ENCODE assay signal across 23 cellular contexts in the genomic region with DNA sequence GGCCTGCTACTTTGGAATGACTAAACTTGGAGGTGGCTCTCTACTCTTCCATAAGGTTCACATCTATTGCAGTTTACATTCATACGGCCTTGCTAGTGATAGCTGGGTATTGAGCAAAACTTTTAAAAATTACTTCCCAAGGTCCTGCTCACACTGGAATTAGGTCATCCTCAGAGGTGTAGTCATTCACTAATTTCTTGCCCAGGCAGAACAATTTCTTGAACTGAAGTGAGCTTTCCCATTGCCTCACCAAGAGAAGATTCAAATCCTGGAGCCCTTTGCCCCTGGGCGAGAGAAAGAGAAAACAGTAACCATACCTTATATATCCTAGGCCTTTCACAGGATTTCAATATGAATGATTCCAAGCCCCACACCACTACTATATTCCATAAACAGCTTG.
"Had no signal": no experiment of that assay in that cellular context is flagged by ENCODE, and none has a peak within 500 bp of the region (broad histone marks: within the 10 kb centered on the region; RNA-seq: fewer than 3 reads in every experiment).

No MANE protein-coding gene starts in this region.

- H3K4me1 ChIP-seq: esophagus muscularis mucosa, pancreas, right lobe of liver, suprapubic skin, thyroid gland, vagina had no signal

- H3K27ac Mint-ChIP-seq: effector memory CD8-positive, alpha-beta T cell; naive thymus-derived CD4-positive, alpha-beta T cell; stimulated activated naive CD8-positive, alpha-beta T cell treated with anti-CD3 and anti-CD28 coated beads, Interleukin-15, amount 100 ng/mL, for 72 hours had no signal

- H3K4me1 Mint-ChIP-seq: naive thymus-derived CD4-positive, alpha-beta T cell; stimulated activated naive CD8-positive, alpha-beta T cell treated with anti-CD3 and anti-CD28 coated beads, Interleukin-15, amount 100 ng/mL, for 72 hours had no signal

- FAIRE-seq: keratinocyte, pancreas, small intestine had no signal

- H3K36me3 Mint-ChIP-seq: naive thymus-derived CD4-positive, alpha-beta T cell had no signal

- ATAC-seq: effector memory CD8-positive, alpha-beta T cell; left lobe of liver; naive thymus-derived CD4-positive, alpha-beta T cell; pancreas; right lobe of liver; stimulated activated naive CD8-positive, alpha-beta T cell treated with anti-CD3 and anti-CD28 coated beads, Interleukin-15, amount 100 ng/mL, for 72 hours had no signal

- DNase-seq: cortex of kidney; effector memory CD8-positive, alpha-beta T cell; mesenchymal stem cell; midbrain; naive thymus-derived CD4-positive, alpha-beta T cell; pancreas; retina; right lobe of liver; small intestine; stimulated activated CD4-positive, alpha-beta T cell treated with anti-CD3 and anti-CD28 coated beads, Interleukin-12 subunit alpha, Interleukin-12 subunit beta, amount 100 ng/mL, for 4 hours; stimulated activated CD4-positive, alpha-beta T cell treated with anti-CD3 and anti-CD28 coated beads, Interleukin-1b, Interleukin-23, amount 100 ng/mL, for 48 hours; stimulated activated CD4-positive, alpha-beta T cell treated with anti-CD3 and anti-CD28 coated beads, Interleukin-4, amount 100 ng/mL, for 1 hour; stimulated activated CD8-positive, alpha-beta memory T cell treated with anti-CD3 and anti-CD28 coated beads, Interleukin-4, amount 100 ng/mL, for 48 hours; stimulated activated naive CD4-positive, alpha-beta T cell; stimulated activated naive CD8-positive, alpha-beta T cell treated with anti-CD3 and anti-CD28 coated beads, Interleukin-15, amount 100 ng/mL, for 72 hours; thyroid gland had no signal

- H3K9me3 ChIP-seq: esophagus muscularis mucosa, neutrophil, pancreas, right lobe of liver, suprapubic skin, thyroid gland, vagina had no signal

- H3K9me3 Mint-ChIP-seq: effector memory CD8-positive, alpha-beta T cell; naive thymus-derived CD4-positive, alpha-beta T cell; stimulated activated naive CD8-positive, alpha-beta T cell treated with anti-CD3 and anti-CD28 coated beads, Interleukin-15, amount 100 ng/mL, for 72 hours had no signal

- H3K36me3 ChIP-seq: esophagus muscularis mucosa, neutrophil, pancreas, right lobe of liver, suprapubic skin, thyroid gland, vagina had no signal

- H3K4me3 ChIP-seq: esophagus muscularis mucosa, lung, pancreas, right lobe of liver, suprapubic skin, thyroid gland, vagina had no signal

- H3K27me3 ChIP-seq: esophagus muscularis mucosa, neutrophil, right lobe of liver, suprapubic skin, thyroid gland, vagina had no signal

- H3K27ac ChIP-seq: esophagus muscularis mucosa, neutrophil, pancreas, right lobe of liver, suprapubic skin, thyroid gland, vagina had no signal

- H3K4me3 Mint-ChIP-seq: effector memory CD8-positive, alpha-beta T cell; naive thymus-derived CD4-positive, alpha-beta T cell; stimulated activated naive CD8-positive, alpha-beta T cell treated with anti-CD3 and anti-CD28 coated beads, Interleukin-15, amount 100 ng/mL, for 72 hours had no signal
